8 cellular contexts compared by ENCODE assay signal in the genomic region with DNA sequence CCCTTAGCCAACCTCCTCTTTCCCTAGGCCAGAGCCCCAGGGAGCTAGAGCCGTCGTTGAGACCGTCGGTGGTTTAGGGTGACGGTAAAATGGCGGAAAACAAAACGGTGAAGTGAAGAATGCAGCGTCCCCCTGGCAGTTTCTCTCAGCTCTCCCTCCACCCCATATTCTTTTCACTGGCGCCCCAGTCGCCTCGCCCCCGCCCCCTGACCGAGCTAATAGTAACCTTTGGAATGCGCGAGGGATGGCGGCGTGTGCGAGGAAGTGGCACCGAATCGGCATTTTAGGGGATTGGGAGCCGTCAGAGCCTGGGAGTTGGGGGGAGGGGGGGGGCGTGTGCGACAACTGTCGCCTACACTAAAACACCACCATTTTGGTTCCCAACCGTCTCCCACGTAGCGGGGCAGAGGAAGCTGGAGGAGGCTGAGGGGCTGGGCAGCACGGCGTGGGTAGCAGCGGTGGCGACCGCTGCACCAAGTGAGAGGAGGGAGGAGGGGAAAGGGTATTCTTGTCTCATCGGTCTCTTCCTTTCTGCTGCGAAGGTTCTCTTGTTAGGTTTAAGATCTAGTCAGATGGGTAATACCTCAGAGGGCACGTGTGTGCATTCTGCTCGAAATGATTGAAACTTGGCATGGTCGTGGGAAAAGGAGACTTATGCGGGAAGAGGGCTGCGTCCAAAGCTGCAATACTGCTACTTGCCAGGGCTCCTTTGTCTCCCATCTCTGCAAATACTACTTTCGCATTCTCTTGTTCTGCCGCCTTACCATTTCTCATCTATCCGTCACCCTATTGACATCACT. TPM values are rescaled to one million over a fixed set of nuclear protein-coding genes. Genes with fewer than 3 reads are reported as not detected.
A peak's percentile ranks its signal among the peaks of the same experiment; 100 is the strongest.
DNase-seq lines count a peak whose midpoint lies in the region; ATAC-seq and TF ChIP-seq lines count a peak whose summit lies in the region.

No MANE protein-coding gene starts in this region.

- peak overlapping the region; percentile 97 for H3K4me3 Mint-ChIP-seq in endothelial cell (ENCODE audit: unreplicated experiment)

- H3K79me2 ChIP-seq in SU-DHL-6 (ENCODE audit: insufficient read depth, low read length), result peaks cover 38% of the 10 kb centered on the region

- H3K9ac ChIP-seq in BLaER1, result peak overlapping the region; percentile 85
- peak overlapping the region; percentile 87 for H3K9ac ChIP-seq in SU-DHL-6 (ENCODE audit: low read length)

- no peaks in the 10 kb centered on the region for H3K9me3 Mint-ChIP-seq in endothelial cell (ENCODE audit: unreplicated experiment)

- DNase-seq in endothelial cell (ENCODE audit: low spot score) (peak; percentile 6), myocyte (ENCODE audit: low read depth) (peak; percentile 5), vagina (ENCODE audit: extremely low spot score in 2 of 2) (no peak)
- no peak for DNase-seq in effector CD4-positive, alpha-beta T cell

- H4K20me1 ChIP-seq in BLaER1 (no peaks in the 10 kb centered on the region), SU-DHL-6 (ENCODE audit: low read depth, low read length) (no peaks in the 10 kb centered on the region)

- no peaks in the 10 kb centered on the region for H3K36me3 Mint-ChIP-seq in endothelial cell (ENCODE audit: low read depth, unreplicated experiment)

- peaks cover 10% of the 10 kb centered on the region; the same call in 1 of the 2 replicates for H3F3A ChIP-seq in SU-DHL-6 (ENCODE audit: insufficient read depth)

- H3K4me3 ChIP-seq in BLaER1, result peak overlapping the region; percentile 75
- H3K4me3 ChIP-seq in SU-DHL-6 (ENCODE audit: insufficient read depth, low read length, poor library complexity, severe bottlenecking), result peak overlapping the region; percentile 81
- peak overlapping the region; percentile 53 to 54 for H3K4me3 ChIP-seq in vagina

- intact Hi-C loops in vagina (cut with DNase I), result no loop called here

- H3K4me1 ChIP-seq in BLaER1 (peaks cover 11% of the 10 kb centered on the region; the same call in 1 of the 2 replicates), vagina (no peaks in the 10 kb centered on the region)

- peaks cover 9% of the 10 kb centered on the region for H3K27me3 Mint-ChIP-seq in endothelial cell (ENCODE audit: unreplicated experiment)

- ATAC-seq in GM18867 (IDR thresholded peaks at IDR 0.05; ENCODE audit: unreplicated experiment), result peak; percentile 53
- ATAC-seq in HG03565 (IDR thresholded peaks at IDR 0.05; ENCODE audit: unreplicated experiment), result peak; percentile 38

- H3K36me3 ChIP-seq in BLaER1, result peaks cover 4% of the 10 kb centered on the region; the same call in 1 of the 2 replicates
- H3K36me3 ChIP-seq in SU-DHL-6 (ENCODE audit: low read length), result peaks cover 4% of the 10 kb centered on the region; the same call in 1 of the 2 replicates
- H3K36me3 ChIP-seq in vagina, result no peaks in the 10 kb centered on the region

- H3K27ac ChIP-seq in BLaER1 (peak overlapping the region; percentile 85), SU-DHL-6 (ENCODE audit: low read depth, low read length) (peak overlapping the region; percentile 53), vagina (peak overlapping the region; percentile 17)

- peak overlapping the region; percentile 93 for H3K27ac Mint-ChIP-seq in endothelial cell (ENCODE audit: unreplicated experiment)

- no peak for TF ChIP-seq POLR2A in vagina (IDR thresholded peaks at IDR 0.05)

- no peaks in the 10 kb centered on the region for H3K9me3 ChIP-seq in BLaER1
- no peaks in the 10 kb centered on the region for H3K9me3 ChIP-seq in SU-DHL-6 (ENCODE audit: insufficient read depth, low read length)
- no peaks in the 10 kb centered on the region for H3K9me3 ChIP-seq in vagina

- no peaks in the 10 kb centered on the region for H3K9me2 ChIP-seq in SU-DHL-6 (replicated peaks; ENCODE audit: insufficient read depth, low read length)

- peak overlapping the region; percentile 53 for H3K4me2 ChIP-seq in BLaER1
- H3K4me2 ChIP-seq in SU-DHL-6 (ENCODE audit: low read depth, low read length, poor library complexity, severe bottlenecking), result peak overlapping the region; percentile 81

- no peak for TF ChIP-seq CTCF in SU-DHL-6 (IDR thresholded peaks at IDR 0.05; ENCODE audit: insufficient read depth, low read length, poor library complexity, severe bottlenecking)
- TF ChIP-seq CTCF in endothelial cell (IDR thresholded peaks at IDR 0.05; ENCODE audit: unreplicated experiment), result no peak
- no peak for TF ChIP-seq CTCF in vagina (IDR thresholded peaks at IDR 0.05)

- peaks cover 4% of the 10 kb centered on the region for H3K4me1 Mint-ChIP-seq in endothelial cell (ENCODE audit: unreplicated experiment)

- peak overlapping the region; percentile 80 for H2AFZ ChIP-seq in SU-DHL-6 (ENCODE audit: low read depth, low read length, severe bottlenecking)

- H3K27me3 ChIP-seq in BLaER1, result peaks cover 42% of the 10 kb centered on the region
- no peaks in the 10 kb centered on the region for H3K27me3 ChIP-seq in SU-DHL-6 (ENCODE audit: low read length)
- H3K27me3 ChIP-seq in vagina, result no peaks in the 10 kb centered on the region

RNA-seq across cellular contexts. Expression of a gene that starts 0.8 kb away (rescaled TPM):
- total RNA-seq in endothelial cell (ENCODE audit: unreplicated experiment) (21.2 TPM), myocyte (2.1 and 3.6 TPM in 2 replicates), vagina (2.2 TPM)
- 0.88 TPM for polyA plus RNA-seq in myocyte (2012)

RNA-seq across cellular contexts. Expression of a gene that starts 1.0 kb away (rescaled TPM):
- 0.15 TPM for total RNA-seq in endothelial cell (ENCODE audit: unreplicated experiment)
- total RNA-seq in myocyte, result not detected in 2 replicates
- not detected for polyA plus RNA-seq in myocyte (2012)
- not detected for total RNA-seq in vagina

Comparison
In these comparisons a context has a peak if more than half of its experiments do, and no peak if none do; other contexts are left out.
1. H3K27ac ChIP-seq: peak in every context shown above with its lines; median percentile 85 in BLaER1; 53 in SU-DHL-6; 17 in vagina.
2. DNase-seq: peak in endothelial cell (single experiment) and myocyte (single experiment); none in vagina (0 of 2) and effector CD4-positive, alpha-beta T cell (single experiment).
3. Peak in every context shown above with its lines, with median percentiles within 50 percentile points of each other: H3K4me3 ChIP-seq.